Comparison of ENCODE assay signal across 8 cellular contexts in genomic region chr2:164697688-164698290, GRCh38.
DNase-seq lines count a peak whose midpoint lies in the region; ATAC-seq and TF ChIP-seq lines count a peak whose summit lies in the region.

No MANE protein-coding gene starts in this region.

- no peaks in the 10 kb centered on the region for H3K9me3 ChIP-seq in right atrium auricular region
- H3K9me3 ChIP-seq in OCI-LY1 (ENCODE audit: low read length): no peaks in the 10 kb centered on the region
- H3K9me3 ChIP-seq in upper lobe of left lung: no peaks in the 10 kb centered on the region

- ATAC-seq in Right ventricle myocardium superior (ENCODE audit: poor library complexity): no peak
- no peak for ATAC-seq in upper lobe of left lung (ENCODE audit: low FRiP score in 2 of 2)

- H3K27ac ChIP-seq in right atrium auricular region: no peak overlapping the region
- no peak overlapping the region for H3K27ac ChIP-seq in OCI-LY1 (ENCODE audit: low read depth, low read length, poor library complexity, severe bottlenecking)
- no peak overlapping the region for H3K27ac ChIP-seq in upper lobe of left lung

- no peak overlapping the region for H3K9ac ChIP-seq in OCI-LY1 (ENCODE audit: low read length)

- H3K4me3 ChIP-seq in right atrium auricular region: no peak overlapping the region
- no peak overlapping the region for H3K4me3 ChIP-seq in OCI-LY1 (ENCODE audit: low read depth, low read length, poor library complexity, severe bottlenecking)
- H3K4me3 ChIP-seq in fibroblast of mammary gland (ENCODE audit: control insufficient read depth, low read depth, low read length): no peak overlapping the region
- no peak overlapping the region for H3K4me3 ChIP-seq in upper lobe of left lung

- WGBS in upper lobe of left lung, 2 donors: 55 to 57% methylated on average over 2 of the region's 2 CpGs

- TF ChIP-seq EP300 in upper lobe of left lung (IDR thresholded peaks at IDR 0.05): no peak

- H3K79me2 ChIP-seq in OCI-LY1 (ENCODE audit: insufficient read depth, low read length): no peaks in the 10 kb centered on the region

- TF ChIP-seq CTCF in right atrium auricular region (IDR thresholded peaks at IDR 0.05) (peak; percentile 21 to 67), OCI-LY1 (IDR thresholded peaks at IDR 0.05; ENCODE audit: low read length) (peak; percentile 47), fibroblast of mammary gland (conservative IDR thresholded peaks at IDR 0.05; ENCODE audit: control insufficient read depth, insufficient read depth, low read depth, low read length) (peak; percentile 56), upper lobe of left lung (IDR thresholded peaks at IDR 0.05) (peak in 5 of 6 experiments; percentile 20 to 43 (median 36))

- H3K4me1 ChIP-seq in right atrium auricular region (no peaks in the 10 kb centered on the region), OCI-LY1 (ENCODE audit: insufficient read depth, low read length, severe bottlenecking) (no peaks in the 10 kb centered on the region), upper lobe of left lung (peaks cover 0 to 4% (median 0%) of the 10 kb centered on the region in 4 donors)

- H3K27me3 ChIP-seq in right atrium auricular region: no peaks in the 10 kb centered on the region
- no peaks in the 10 kb centered on the region for H3K27me3 ChIP-seq in OCI-LY1 (ENCODE audit: insufficient read depth, low read length)
- H3K27me3 ChIP-seq in upper lobe of left lung: no peaks in the 10 kb centered on the region

- H4K20me1 ChIP-seq in OCI-LY1 (ENCODE audit: insufficient read depth, low read length): no peaks in the 10 kb centered on the region

- H3F3A ChIP-seq in OCI-LY1 (ENCODE audit: insufficient read depth, low read length): no peaks in the 10 kb centered on the region

- H3K36me3 ChIP-seq in right atrium auricular region: peaks cover 12% of the 10 kb centered on the region
- no peaks in the 10 kb centered on the region for H3K36me3 ChIP-seq in OCI-LY1 (ENCODE audit: insufficient read depth, low read length)
- H3K36me3 ChIP-seq in upper lobe of left lung: peaks cover 0 to 36% (median 6%) of the 10 kb centered on the region in 4 donors

- intact Hi-C loops in Right ventricle myocardium superior (cut with DNase I): no loop called here

- DNase-seq in right atrium auricular region (ENCODE audit: low spot score) (no peak), Right ventricle myocardium superior (no peak), fibroblast of mammary gland (ENCODE audit: low read depth) (peak; percentile 12), upper lobe of left lung (no peak), iPS-NIHi7 (ENCODE audit: extremely low spot score) (no peak), DMS79 (lab: John Stamatoyannopoulos, UW) (no peak)
- no peak for DNase-seq in activated CD4-positive, alpha-beta T cell treated with anti-CD3 and anti-CD28 coated beads for 4 hours

- H3K4me2 ChIP-seq in OCI-LY1 (ENCODE audit: low read length): no peak overlapping the region

- no peak overlapping the region for H2AFZ ChIP-seq in OCI-LY1 (ENCODE audit: low read length)

- no peak for TF ChIP-seq POLR2A in upper lobe of left lung (IDR thresholded peaks at IDR 0.05)

- no peaks in the 10 kb centered on the region for H3K9me2 ChIP-seq in OCI-LY1 (ENCODE audit: low read depth, low read length)
